Comparison of ENCODE assay signal across 31 cellular contexts in genomic region chr3:288383-288782, GRCh38.
"Had no signal": no experiment of that assay in that cellular context is flagged by ENCODE, and none has a peak within 500 bp of the region (broad histone marks: within the 10 kb centered on the region; RNA-seq: fewer than 3 reads in every experiment).

No MANE protein-coding gene starts in this region.

- H3K4me3 ChIP-seq: ascending aorta, cardiac muscle cell had no signal

- H3K27ac ChIP-seq: ascending aorta, cardiac muscle cell, WERI-Rb-1 had no signal

- H3K9me3 ChIP-seq: ascending aorta had no signal

- DNase-seq: activated CD4-positive, alpha-beta memory T cell treated with anti-CD3 and anti-CD28 coated beads, Interleukin-2, amount 10 ng/mL, durations not matched to agents 7 days and 5 days; activated CD4-positive, alpha-beta T cell treated with anti-CD3 and anti-CD28 coated beads for 1 hour; activated CD4-positive, alpha-beta T cell treated with anti-CD3 and anti-CD28 coated beads for 36 hours; activated CD4-positive, alpha-beta T cell treated with anti-CD3 and anti-CD28 coated beads for 48 hours; activated CD4-positive, alpha-beta T cell treated with anti-CD3 and anti-CD28 coated beads, Interleukin-2, amount 10 ng/mL, durations not matched to agents 7 days and 5 days; activated CD4-positive, alpha-beta T cell treated with anti-CD3 and anti-CD28 coated beads, Interleukin-2, amount 50 U/mL, for 48 hours; activated CD4-positive, CD25-positive, alpha-beta regulatory T cell; activated CD8-positive, alpha-beta memory T cell treated with anti-CD3 and anti-CD28 coated beads for 24 hours; activated CD8-positive, alpha-beta memory T cell treated with anti-CD3 and anti-CD28 coated beads, Interleukin-2, amount 10 ng/mL, durations not matched to agents 7 days and 5 days; activated CD8-positive, alpha-beta memory T cell treated with anti-CD3 and anti-CD28 coated beads, Interleukin-2, amount 50 U/mL, for 48 hours; activated CD8-positive, alpha-beta T cell treated with anti-CD3 and anti-CD28 coated beads, Interleukin-2, amount 10 ng/mL, durations not matched to agents 7 days and 5 days; activated effector memory CD4-positive, alpha-beta T cell treated with Interleukin-2 at 50 U/mL for 16 hours; activated gamma-delta T cell; activated naive CD4-positive, alpha-beta T cell treated with anti-CD3 and anti-CD28 coated beads, Interleukin-2, amount 10 ng/mL, durations not matched to agents 7 days and 5 days; activated naive CD4-positive, alpha-beta T cell treated with Interleukin-2 at 50 U/mL for 16 hours; activated naive CD8-positive, alpha-beta T cell treated with anti-CD3 and anti-CD28 coated beads, Interleukin-2, amount 10 ng/mL, durations not matched to agents 7 days and 5 days; activated naive CD8-positive, alpha-beta T cell treated with anti-CD3 and anti-CD28 coated beads, Interleukin-2, amount 50 U/mL, for 24 hours; activated T-cell treated with anti-CD3 and anti-CD28 coated beads, Interleukin-2, amount 50 U/mL, for 24 hours; activated T-cell treated with anti-CD3 and anti-CD28 coated beads, Interleukin-2, amount 50 U/mL, for 48 hours; amygdala; anterior cingulate cortex; caudate nucleus; cerebellar nuclear complex; T-helper 2 cell; T-helper 9 cell; WERI-Rb-1 had no signal

- FAIRE-seq: bronchial epithelial cell had no signal

- H3K4me1 ChIP-seq: ascending aorta had no signal

- ATAC-seq: activated CD4-positive, alpha-beta T cell treated with anti-CD3 and anti-CD28 coated beads for 36 hours; activated CD4-positive, CD25-positive, alpha-beta regulatory T cell treated with anti-CD3 and anti-CD28 coated beads, Interleukin-2, amount 50 U/mL, for 24 hours; activated CD8-positive, alpha-beta memory T cell treated with anti-CD3 and anti-CD28 coated beads, Interleukin-2, amount 10 ng/mL, durations not matched to agents 7 days and 5 days; activated CD8-positive, alpha-beta T cell treated with anti-CD3 and anti-CD28 coated beads, Interleukin-2, amount 10 ng/mL, durations not matched to agents 7 days and 5 days; activated naive CD8-positive, alpha-beta T cell treated with anti-CD3 and anti-CD28 coated beads, Interleukin-2, amount 50 U/mL, for 24 hours; WTC11 had no signal

- H3K36me3 ChIP-seq: ascending aorta, cardiac muscle cell, WERI-Rb-1 had no signal

- H3K27me3 ChIP-seq: ascending aorta, cardiac muscle cell had no signal
